In genomic region chr21:33075128-33075527, GRCh38 we compare ENCODE assay signal across 29 cellular contexts. TPM values are rescaled to one million over a fixed set of nuclear protein-coding genes. Genes with fewer than 3 reads are reported as not detected.
DNase-seq lines count a peak whose midpoint lies in the region; ATAC-seq and TF ChIP-seq lines count a peak whose summit lies in the region.
"Had no signal": no experiment of that assay in that cellular context is flagged by ENCODE, and none has a peak within 500 bp of the region (broad histone marks: within the 10 kb centered on the region; RNA-seq: fewer than 3 reads in every experiment).

No MANE protein-coding gene starts in this region.

- H3K4me3 Mint-ChIP-seq in Caco-2 (ENCODE audit: unreplicated experiment) (peak overlapping the region; percentile 33), HFFc6 (no peak overlapping the region)
- H3K4me3 Mint-ChIP-seq: activated CD4-positive, alpha-beta memory T cell treated with anti-CD3 and anti-CD28 coated beads, Interleukin-2, amount 10 ng/mL, durations not matched to agents 7 days and 5 days; CD4-positive, alpha-beta T cell; T-helper 17 cell had no signal

- H3K4me3 ChIP-seq in Caco-2 (ENCODE audit: low read depth, low read length) (no peak overlapping the region), iPS-20b (ENCODE audit: low read length) (peak overlapping the region; percentile 44; the same call in 1 of the 2 replicates)
- H3K4me3 ChIP-seq: gastroesophageal sphincter, GM12878, GM23248, Peyer's patch, spleen, vagina had no signal

- no TSS peak for BruUV-seq in Caco-2 (replicated peaks; lab: Mats Ljungman, UMichigan)

- DNase-seq in Caco-2 (peak in 1 of 2 experiments; percentile 43), amniotic epithelial cell (ENCODE audit: low read depth) (peak; percentile 33), sciatic nerve (ENCODE audit: low spot score) (no peak), HFFc6 (no peak)
- DNase-seq in stimulated activated CD4-positive, alpha-beta T cell treated with anti-CD3 and anti-CD28 coated beads, Interleukin-4, amount 100 ng/mL, for 24 hours, result no peak
- DNase-seq: activated CD4-positive, alpha-beta memory T cell treated with anti-CD3 and anti-CD28 coated beads, Interleukin-2, amount 10 ng/mL, durations not matched to agents 7 days and 5 days; activated gamma-delta T cell treated with Interleukin-2 at 50 U/mL for 16 hours; activated T-cell treated with anti-CD3 and anti-CD28 coated beads for 4 hours; amniotic stem cell; CD4-positive, alpha-beta T cell; GF-D8; GM23248; NCI-H1105 treated with DMSO at 0.1 percent for 48 hours; NCI-H2081 treated with DMSO at 0.1 percent for 48 hours; NCI-H510A; Peyer's patch; spleen; T-helper 17 cell had no signal

- intact Hi-C loops in Caco-2 (cut with micrococcal nuclease; ENCODE audit: unreplicated experiment) (no loop called here), sciatic nerve (cut with DNase I) (no loop called here)

- H3K9me3 ChIP-seq in Caco-2, result no peaks in the 10 kb centered on the region
- H3K9me3 ChIP-seq in iPS-20b (ENCODE audit: insufficient read depth, low read depth, low read length), result no peaks in the 10 kb centered on the region; the same call in 1 of the 2 replicates
- H3K9me3 ChIP-seq: gastroesophageal sphincter, spleen, vagina had no signal

- H3K9me3 Mint-ChIP-seq in Caco-2 (ENCODE audit: unreplicated experiment), result no peaks in the 10 kb centered on the region
- no peaks in the 10 kb centered on the region for H3K9me3 Mint-ChIP-seq in HFFc6
- H3K9me3 Mint-ChIP-seq: activated CD4-positive, alpha-beta memory T cell treated with anti-CD3 and anti-CD28 coated beads, Interleukin-2, amount 10 ng/mL, durations not matched to agents 7 days and 5 days; CD4-positive, alpha-beta T cell had no signal

- H3K27me3 Mint-ChIP-seq in Caco-2 (ENCODE audit: insufficient read depth, unreplicated experiment) (peaks cover 8% of the 10 kb centered on the region), HFFc6 (ENCODE audit: insufficient read depth) (peaks cover 60% of the 10 kb centered on the region)

- H3K4me1 Mint-ChIP-seq in Caco-2 (ENCODE audit: low read depth, unreplicated experiment) (no peaks in the 10 kb centered on the region), HFFc6 (ENCODE audit: low read depth) (peaks cover 19% of the 10 kb centered on the region)

- H3K36me3 Mint-ChIP-seq in Caco-2 (ENCODE audit: insufficient read depth, unreplicated experiment), result no peaks in the 10 kb centered on the region
- H3K36me3 Mint-ChIP-seq in HFFc6 (ENCODE audit: low read depth), result no peaks in the 10 kb centered on the region

- peak; percentile 33 for ATAC-seq in sciatic nerve
- no peak for ATAC-seq in GM18858 (IDR thresholded peaks at IDR 0.05; ENCODE audit: unreplicated experiment)
- no peak for ATAC-seq in HG03095 (IDR thresholded peaks at IDR 0.05; ENCODE audit: unreplicated experiment)
- ATAC-seq: gastroesophageal sphincter, GM12878, left lobe of liver, T-helper 17 cell had no signal

- H3K27ac ChIP-seq in iPS-20b (ENCODE audit: low read length), result no peak overlapping the region
- H3K27ac ChIP-seq: gastroesophageal sphincter, GM23248, Peyer's patch, spleen, vagina had no signal

- POLR2A ChIA-PET in Caco-2 (lab: Charles Lee), result no interaction called here

- H3K27me3 ChIP-seq in Caco-2 (replicated peaks; ENCODE audit: control insufficient read depth, insufficient read depth, low read length) (no peaks in the 10 kb centered on the region; the same call in 1 of the 2 replicates), iPS-20b (ENCODE audit: insufficient read depth, low read length) (peaks cover 87% of the 10 kb centered on the region)
- H3K27me3 ChIP-seq: vagina had no signal

- H3K36me3 ChIP-seq in Caco-2 (ENCODE audit: control insufficient read depth, insufficient read depth, low read length) (no peaks in the 10 kb centered on the region), iPS-20b (ENCODE audit: insufficient read depth, low read depth, low read length) (no peaks in the 10 kb centered on the region)
- H3K36me3 ChIP-seq: gastroesophageal sphincter, Peyer's patch, spleen, vagina had no signal

- no peak for TF ChIP-seq CTCF in Caco-2 (IDR thresholded peaks at IDR 0.05; ENCODE audit: insufficient read depth in 1 of 2, low read depth in 1 of 2, low read length in 1 of 2, severe bottlenecking in 1 of 2, unreplicated experiment in 1 of 2)
- TF ChIP-seq CTCF in HFFc6 (IDR thresholded peaks at IDR 0.05), result no peak

- CTCF ChIA-PET in Caco-2 (lab: Charles Lee), result interaction anchor here (0.6 to 1.1 kb wide), 3 partner anchors 122 to 156 kb away, joined by 3 to 4 read pairs (median 4); no protein-coding TSS in a partner anchor

- H3K9ac ChIP-seq in iPS-20b (ENCODE audit: low read depth, low read length), result no peak overlapping the region
- H3K9ac ChIP-seq: GM23248 had no signal

- peaks cover 10% of the 10 kb centered on the region for H3K4me1 ChIP-seq in Caco-2
- H3K4me1 ChIP-seq in iPS-20b (ENCODE audit: insufficient read depth, low read length), result peaks cover 40% of the 10 kb centered on the region

- H3K27ac Mint-ChIP-seq in Caco-2 (ENCODE audit: unreplicated experiment) (no peak overlapping the region), HFFc6 (no peak overlapping the region)
- H3K27ac Mint-ChIP-seq: activated CD4-positive, alpha-beta memory T cell treated with anti-CD3 and anti-CD28 coated beads, Interleukin-2, amount 10 ng/mL, durations not matched to agents 7 days and 5 days; CD4-positive, alpha-beta T cell; T-helper 17 cell had no signal

RNA-seq across cellular contexts. Expression of gene OLIG1, which starts 5.2 kb away (rescaled TPM):
- total RNA-seq in Caco-2 (2022) (not detected in 2 replicates), sciatic nerve (0.53 TPM)
- total RNA-seq in HFFc6 (2021; fragmentation: NEBNext Ultra II Directional; extraction: Animal tissue kit (Norgen Biotek cat#: 25700)), result not detected
- total RNA-seq: activated CD4-positive, alpha-beta memory T cell treated with anti-CD3 and anti-CD28 coated beads, Interleukin-2, amount 10 ng/mL, durations not matched to agents 7 days and 5 days; CD4-positive, alpha-beta T cell; dermis microvascular lymphatic vessel endothelial cell; gastroesophageal sphincter; GM12878; GM23248; left lobe of liver; mucosa of gallbladder; Peyer's patch; pulmonary artery endothelial cell; vagina had no signal

RNA-seq across cellular contexts. Expression of gene OLIG2, which starts 49.4 kb away (rescaled TPM):
- total RNA-seq in Caco-2 (2022) (not detected in 2 replicates), sciatic nerve (not detected)
- total RNA-seq in HFFc6 (2021; fragmentation: NEBNext Ultra II Directional; extraction: Animal tissue kit (Norgen Biotek cat#: 25700)), result not detected
- total RNA-seq: activated CD4-positive, alpha-beta memory T cell treated with anti-CD3 and anti-CD28 coated beads, Interleukin-2, amount 10 ng/mL, durations not matched to agents 7 days and 5 days; cardiac septum; CD4-positive, alpha-beta T cell; dermis microvascular lymphatic vessel endothelial cell; gastroesophageal sphincter; GM12878; GM23248; left lobe of liver; mucosa of gallbladder; Peyer's patch; pulmonary artery endothelial cell; T-helper 17 cell; vagina had no signal
